In the genomic region with DNA sequence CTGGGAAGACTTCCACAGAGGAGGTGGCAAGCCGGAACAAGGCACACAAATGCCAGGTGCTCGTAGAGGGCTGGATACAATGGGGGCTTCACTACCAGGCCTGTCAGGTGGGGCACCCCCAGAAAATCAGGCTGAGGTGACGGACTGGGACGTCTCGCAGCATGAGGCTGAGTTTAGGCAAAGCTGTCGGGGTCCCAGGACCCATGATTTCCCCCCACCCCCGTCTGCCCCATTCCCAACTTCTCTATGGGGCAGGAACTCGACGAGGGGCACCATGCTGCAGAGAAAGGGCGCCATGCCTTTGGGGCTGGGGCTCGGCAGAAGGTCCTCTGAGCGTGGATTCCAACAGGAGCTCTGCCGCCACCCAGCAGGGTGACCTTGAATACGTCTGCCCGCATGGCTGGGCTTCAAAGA, we compare ENCODE assay signal across 1 cellular context.
TF ChIP-seq lines count a peak whose summit lies in the region.

No MANE protein-coding gene starts in this region.

TF ChIP-seq in HepG2, 621 proteins besides CTCF, POLR2A, EP300 and RAD21 (continued from another document and continues in another):
- TF ChIP-seq, protein P1, sequence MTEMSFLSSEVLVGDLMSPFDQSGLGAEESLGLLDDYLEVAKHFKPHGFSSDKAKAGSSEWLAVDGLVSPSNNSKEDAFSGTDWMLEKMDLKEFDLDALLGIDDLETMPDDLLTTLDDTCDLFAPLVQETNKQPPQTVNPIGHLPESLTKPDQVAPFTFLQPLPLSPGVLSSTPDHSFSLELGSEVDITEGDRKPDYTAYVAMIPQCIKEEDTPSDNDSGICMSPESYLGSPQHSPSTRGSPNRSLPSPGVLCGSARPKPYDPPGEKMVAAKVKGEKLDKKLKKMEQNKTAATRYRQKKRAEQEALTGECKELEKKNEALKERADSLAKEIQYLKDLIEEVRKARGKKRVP (CRISPR knock-in tag; IDR thresholded peaks at IDR 0.05): no peak
- no peak for TF ChIP-seq ZNF121 (CRISPR knock-in tag; IDR thresholded peaks at IDR 0.05)
- TF ChIP-seq PITX1 (CRISPR knock-in tag; IDR thresholded peaks at IDR 0.05): no peak; the same call in 1 of the 2 replicates
- TF ChIP-seq ZNF484 (CRISPR knock-in tag; IDR thresholded peaks at IDR 0.05; ENCODE audit: borderline replicate concordance, low read depth): no peak
- TF ChIP-seq ZNF383 (CRISPR knock-in tag; IDR thresholded peaks at IDR 0.05; ENCODE audit: borderline replicate concordance): no peak
- TF ChIP-seq MTA1 (CRISPR knock-in tag; IDR thresholded peaks at IDR 0.05; ENCODE audit: borderline replicate concordance): peak; percentile 87; the same call in 1 of the 2 replicates
- TF ChIP-seq RFX1 (IDR thresholded peaks at IDR 0.05): no peak
- TF ChIP-seq CBX5 (CRISPR knock-in tag; IDR thresholded peaks at IDR 0.05; ENCODE audit: borderline replicate concordance): no peak
- TF ChIP-seq CEBPG (CRISPR knock-in tag; IDR thresholded peaks at IDR 0.05): no peak
- no peak for TF ChIP-seq ZBTB26 (CRISPR knock-in tag; IDR thresholded peaks at IDR 0.05; ENCODE audit: borderline replicate concordance)
- no peak for TF ChIP-seq PHF21A (CRISPR knock-in tag; IDR thresholded peaks at IDR 0.05)
- TF ChIP-seq ZNF263 (CRISPR knock-in tag; IDR thresholded peaks at IDR 0.05): no peak
- TF ChIP-seq ZFP82 (CRISPR knock-in tag; IDR thresholded peaks at IDR 0.05; ENCODE audit: borderline replicate concordance): no peak
- TF ChIP-seq, protein P2, sequence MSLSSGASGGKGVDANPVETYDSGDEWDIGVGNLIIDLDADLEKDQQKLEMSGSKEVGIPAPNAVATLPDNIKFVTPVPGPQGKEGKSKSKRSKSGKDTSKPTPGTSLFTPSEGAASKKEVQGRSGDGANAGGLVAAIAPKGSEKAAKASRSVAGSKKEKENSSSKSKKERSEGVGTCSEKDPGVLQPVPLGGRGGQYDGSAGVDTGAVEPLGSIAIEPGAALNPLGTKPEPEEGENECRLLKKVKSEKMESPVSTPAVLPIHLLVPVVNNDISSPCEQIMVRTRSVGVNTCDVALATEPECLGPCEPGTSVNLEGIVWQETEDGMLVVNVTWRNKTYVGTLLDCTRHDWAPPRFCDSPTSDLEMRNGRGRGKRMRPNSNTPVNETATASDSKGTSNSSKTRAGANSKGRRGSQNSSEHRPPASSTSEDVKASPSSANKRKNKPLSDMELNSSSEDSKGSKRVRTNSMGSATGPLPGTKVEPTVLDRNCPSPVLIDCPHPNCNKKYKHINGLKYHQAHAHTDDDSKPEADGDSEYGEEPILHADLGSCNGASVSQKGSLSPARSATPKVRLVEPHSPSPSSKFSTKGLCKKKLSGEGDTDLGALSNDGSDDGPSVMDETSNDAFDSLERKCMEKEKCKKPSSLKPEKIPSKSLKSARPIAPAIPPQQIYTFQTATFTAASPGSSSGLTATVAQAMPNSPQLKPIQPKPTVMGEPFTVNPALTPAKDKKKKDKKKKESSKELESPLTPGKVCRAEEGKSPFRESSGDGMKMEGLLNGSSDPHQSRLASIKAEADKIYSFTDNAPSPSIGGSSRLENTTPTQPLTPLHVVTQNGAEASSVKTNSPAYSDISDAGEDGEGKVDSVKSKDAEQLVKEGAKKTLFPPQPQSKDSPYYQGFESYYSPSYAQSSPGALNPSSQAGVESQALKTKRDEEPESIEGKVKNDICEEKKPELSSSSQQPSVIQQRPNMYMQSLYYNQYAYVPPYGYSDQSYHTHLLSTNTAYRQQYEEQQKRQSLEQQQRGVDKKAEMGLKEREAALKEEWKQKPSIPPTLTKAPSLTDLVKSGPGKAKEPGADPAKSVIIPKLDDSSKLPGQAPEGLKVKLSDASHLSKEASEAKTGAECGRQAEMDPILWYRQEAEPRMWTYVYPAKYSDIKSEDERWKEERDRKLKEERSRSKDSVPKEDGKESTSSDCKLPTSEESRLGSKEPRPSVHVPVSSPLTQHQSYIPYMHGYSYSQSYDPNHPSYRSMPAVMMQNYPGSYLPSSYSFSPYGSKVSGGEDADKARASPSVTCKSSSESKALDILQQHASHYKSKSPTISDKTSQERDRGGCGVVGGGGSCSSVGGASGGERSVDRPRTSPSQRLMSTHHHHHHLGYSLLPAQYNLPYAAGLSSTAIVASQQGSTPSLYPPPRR (CRISPR knock-in tag; IDR thresholded peaks at IDR 0.05; ENCODE audit: borderline replicate concordance): no peak
- no peak for TF ChIP-seq ZNF879 (CRISPR knock-in tag; IDR thresholded peaks at IDR 0.05)
- TF ChIP-seq ARID2 (CRISPR knock-in tag; IDR thresholded peaks at IDR 0.05; ENCODE audit: borderline replicate concordance): no peak
- TF ChIP-seq CHD4 (IDR thresholded peaks at IDR 0.05; ENCODE audit: borderline replicate concordance, low read length): no peak
- TF ChIP-seq SETDB1 (CRISPR knock-in tag; IDR thresholded peaks at IDR 0.05; ENCODE audit: borderline replicate concordance): no peak
- no peak for TF ChIP-seq ZNF367 (CRISPR knock-in tag; IDR thresholded peaks at IDR 0.05; ENCODE audit: borderline replicate concordance)
- no peak for TF ChIP-seq NPAS2 (CRISPR knock-in tag; IDR thresholded peaks at IDR 0.05; ENCODE audit: borderline replicate concordance)
- peak; percentile 88 for TF ChIP-seq ZSCAN31 (CRISPR knock-in tag; IDR thresholded peaks at IDR 0.05; ENCODE audit: low read depth)
- TF ChIP-seq E2F1 (CRISPR knock-in tag; IDR thresholded peaks at IDR 0.05): no peak
- TF ChIP-seq ZNF407 (CRISPR knock-in tag; IDR thresholded peaks at IDR 0.05; ENCODE audit: not compliant biosample characterization): no peak
- TF ChIP-seq TBX3 (IDR thresholded peaks at IDR 0.05; ENCODE audit: borderline replicate concordance): no peak
- no peak; the same call in 1 of the 2 replicates for TF ChIP-seq ZZZ3 (CRISPR knock-in tag; IDR thresholded peaks at IDR 0.05; ENCODE audit: borderline replicate concordance)
- no peak for TF ChIP-seq XBP1 (CRISPR knock-in tag; IDR thresholded peaks at IDR 0.05)
- TF ChIP-seq FOXC1 (CRISPR knock-in tag; IDR thresholded peaks at IDR 0.05; ENCODE audit: borderline replicate concordance): no peak
- no peak for TF ChIP-seq ELF3 (CRISPR knock-in tag; IDR thresholded peaks at IDR 0.05)
- TF ChIP-seq MAFF (IDR thresholded peaks at IDR 0.05; ENCODE audit: low read depth, low read length): no peak
- no peak for TF ChIP-seq MIER2 (CRISPR knock-in tag; IDR thresholded peaks at IDR 0.05)
- no peak; the same call in 1 of the 2 replicates for TF ChIP-seq ZNF672 (CRISPR knock-in tag; IDR thresholded peaks at IDR 0.05)
- TF ChIP-seq, protein P3, sequence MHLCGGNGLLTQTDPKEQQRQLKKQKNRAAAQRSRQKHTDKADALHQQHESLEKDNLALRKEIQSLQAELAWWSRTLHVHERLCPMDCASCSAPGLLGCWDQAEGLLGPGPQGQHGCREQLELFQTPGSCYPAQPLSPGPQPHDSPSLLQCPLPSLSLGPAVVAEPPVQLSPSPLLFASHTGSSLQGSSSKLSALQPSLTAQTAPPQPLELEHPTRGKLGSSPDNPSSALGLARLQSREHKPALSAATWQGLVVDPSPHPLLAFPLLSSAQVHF (CRISPR knock-in tag; IDR thresholded peaks at IDR 0.05): no peak
- peak; percentile 56; the same call in 1 of the 2 replicates for TF ChIP-seq ZNF644 (CRISPR knock-in tag; IDR thresholded peaks at IDR 0.05; ENCODE audit: low read depth)
- no peak for TF ChIP-seq IKZF4 (CRISPR knock-in tag; IDR thresholded peaks at IDR 0.05; ENCODE audit: borderline replicate concordance, low read depth, not compliant biosample characterization)
- TF ChIP-seq, protein P4, sequence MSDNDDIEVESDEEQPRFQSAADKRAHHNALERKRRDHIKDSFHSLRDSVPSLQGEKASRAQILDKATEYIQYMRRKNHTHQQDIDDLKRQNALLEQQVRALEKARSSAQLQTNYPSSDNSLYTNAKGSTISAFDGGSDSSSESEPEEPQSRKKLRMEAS (IDR thresholded peaks at IDR 0.05): no peak
- TF ChIP-seq NR2C2 (CRISPR knock-in tag; IDR thresholded peaks at IDR 0.05; ENCODE audit: borderline replicate concordance): 0 out of 2 replicates have a peak, but pooled peaks have one; percentile 12
- no peak for TF ChIP-seq ESRRA (CRISPR knock-in tag; IDR thresholded peaks at IDR 0.05; ENCODE audit: low read depth)
- TF ChIP-seq ZNF34 (CRISPR knock-in tag; IDR thresholded peaks at IDR 0.05; ENCODE audit: borderline replicate concordance): no peak
- TF ChIP-seq TRAFD1 (CRISPR knock-in tag; IDR thresholded peaks at IDR 0.05; ENCODE audit: borderline replicate concordance): no peak
- TF ChIP-seq REXO4 (CRISPR knock-in tag; IDR thresholded peaks at IDR 0.05; ENCODE audit: borderline replicate concordance): 0 out of 2 replicates have a peak, but pooled peaks have one; percentile 70
- 0 out of 2 replicates have a peak, but pooled peaks have one; percentile 86 for TF ChIP-seq CCDC6 (CRISPR knock-in tag; IDR thresholded peaks at IDR 0.05)
